ENCODE assay signal across 26 cellular contexts in the genomic region with DNA sequence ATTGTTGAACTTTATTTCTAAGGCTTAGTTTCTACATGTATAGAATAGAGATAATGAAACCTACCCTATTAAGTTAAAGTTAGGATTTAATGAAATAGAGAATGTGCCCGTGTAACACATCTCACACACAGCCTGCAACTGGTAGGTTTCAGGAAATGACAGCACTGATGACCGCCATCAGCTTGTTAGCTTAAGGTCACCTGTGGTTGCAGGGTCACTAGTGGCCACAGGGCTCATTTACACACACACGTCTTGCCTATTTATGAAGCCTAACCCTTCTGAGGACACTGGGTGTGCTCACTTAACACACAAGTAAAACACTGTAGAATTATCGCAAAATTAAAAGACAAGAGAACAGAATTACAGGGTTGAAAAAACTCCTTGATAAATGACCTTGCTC. TPM values are rescaled to one million over a fixed set of nuclear protein-coding genes. Genes with fewer than 3 reads are reported as not detected.
DNase-seq lines count a peak whose midpoint lies in the region; ATAC-seq, FAIRE-seq and TF ChIP-seq lines count a peak whose summit lies in the region.
"Had no signal": no experiment of that assay in that cellular context is flagged by ENCODE, and none has a peak within 500 bp of the region (broad histone marks: within the 10 kb centered on the region; RNA-seq: fewer than 3 reads in every experiment).

No MANE protein-coding gene starts in this region.

- WGBS in GM12878 (ENCODE audit: insufficient coverage, insufficient replicate concordance, low lambda C conversion rate, missing lambda C conversion rate) = 95% methylated on average over 4 of the region's 4 CpGs

- SMC1A ChIA-PET in GM12878 (lab: Charles Lee; ENCODE audit: uncharacterized antibody, unreplicated experiment) = no interaction called here

- no peak overlapping the region for H3K27ac Mint-ChIP-seq in activated T-helper 17 cell treated with anti-CD3 and anti-CD28 coated beads, Interleukin-2, amount 50 U/mL, for 72 hours
- H3K27ac Mint-ChIP-seq: T-cell had no signal

- no peaks in the 10 kb centered on the region for H3K4me1 Mint-ChIP-seq in activated T-helper 17 cell treated with anti-CD3 and anti-CD28 coated beads, Interleukin-2, amount 50 U/mL, for 72 hours

- intact Hi-C loops in GM12878 (cut with micrococcal nuclease; ENCODE audit: unreplicated experiment) = no loop called here

- no peak for TF ChIP-seq EP300 in GM12878 (IDR thresholded peaks at IDR 0.05; ENCODE audit: borderline replicate concordance in 1 of 2, control insufficient read depth in 1 of 2, low read depth in 2 of 2, low read length in 2 of 2)

- no peak for TF ChIP-seq RAD21 in GM12878 (IDR thresholded peaks at IDR 0.05; ENCODE audit: insufficient read depth, low read depth, low read length)

- H2AFZ ChIP-seq in GM12878 (ENCODE audit: control insufficient read depth, low read depth, low read length) = no peak overlapping the region

- POLR2A ChIA-PET in GM12878 (lab: Charles Lee) = no interaction called here

- FAIRE-seq in GM12878 (lab: Jason Lieb, UNC) = peak; percentile 35
- FAIRE-seq: urothelium cell line had no signal

- no peak for TF ChIP-seq CTCF in GM12878 (IDR thresholded peaks at IDR 0.05 in 2 of 3, conservative IDR thresholded peaks at IDR 0.05 in 1 of 3; ENCODE audit: control insufficient read depth in 2 of 3, extremely low read depth in 1 of 3, insufficient read depth in 1 of 3, low read depth in 3 of 3, low read length in 3 of 3)

- H3K9me3 Mint-ChIP-seq in activated T-helper 17 cell treated with anti-CD3 and anti-CD28 coated beads, Interleukin-2, amount 50 U/mL, for 72 hours = no peaks in the 10 kb centered on the region
- H3K9me3 Mint-ChIP-seq: T-cell had no signal

- H3K36me3 ChIP-seq in GM12878 (ENCODE audit: control insufficient read depth in 2 of 2, insufficient read depth in 2 of 2, low read length in 1 of 2) = no peaks in the 10 kb centered on the region

- no peak overlapping the region for H3K4me3 ChIP-seq in GM12878
- H3K4me3 ChIP-seq: lung had no signal

- no peak overlapping the region for H3K4me2 ChIP-seq in GM12878 (ENCODE audit: control insufficient read depth, insufficient read depth)

- no TSS peak for BruUV-seq in GM12878 (replicated peaks; lab: Mats Ljungman, UMichigan)

- no peaks in the 10 kb centered on the region for H3K36me3 Mint-ChIP-seq in activated T-helper 17 cell treated with anti-CD3 and anti-CD28 coated beads, Interleukin-2, amount 50 U/mL, for 72 hours (ENCODE audit: low read depth)

- no peak overlapping the region for H3K4me3 Mint-ChIP-seq in activated T-helper 17 cell treated with anti-CD3 and anti-CD28 coated beads, Interleukin-2, amount 50 U/mL, for 72 hours
- H3K4me3 Mint-ChIP-seq: T-cell had no signal

- CTCF ChIA-PET in GM12878 (lab: Yijun Ruan, JAX) = interaction anchor here (0.6 kb wide), 1 partner anchor 74 kb away, joined by 3 read pairs; no protein-coding TSS in a partner anchor

- H3K79me2 ChIP-seq in GM12878 (ENCODE audit: control insufficient read depth, insufficient read depth, low read length) = no peaks in the 10 kb centered on the region

- peak; percentile 28 for DNase-seq in EL
- peak; percentile 15 for DNase-seq in HuH-7.5 (ENCODE audit: low spot score)
- DNase-seq in GM12878 (ENCODE audit: low read depth, low spot score) = no peak
- DNase-seq in amygdala (lab: John Stamatoyannopoulos, UW) = no peak
- DNase-seq: activated CD4-positive, alpha-beta T cell treated with anti-CD3 and anti-CD28 coated beads, Interleukin-2, amount 50 U/mL, for 1 hour; activated CD8-positive, alpha-beta memory T cell treated with anti-CD3 and anti-CD28 coated beads, Interleukin-2, amount 50 U/mL, for 48 hours; activated effector memory CD4-positive, alpha-beta T cell treated with anti-CD3 and anti-CD28 coated beads, Interleukin-2, amount 50 U/mL, for 16 hours; COR-L47; foreskin melanocyte; GOT3; islet precursor cell; NCI-H1436 treated with DMSO at 0.1 percent for 48 hours; NCI-H69; right cardiac atrium; SIG-M5; T-cell had no signal

- H3K27me3 Mint-ChIP-seq in activated T-helper 17 cell treated with anti-CD3 and anti-CD28 coated beads, Interleukin-2, amount 50 U/mL, for 72 hours = no peaks in the 10 kb centered on the region
- H3K27me3 Mint-ChIP-seq: T-cell had no signal

- RAD21 ChIA-PET in GM12878 (lab: Charles Lee; ENCODE audit: unreplicated experiment) = no interaction called here

- ATAC-seq in GM12878 (peak; percentile 68), GM18861 (IDR thresholded peaks at IDR 0.05; ENCODE audit: unreplicated experiment) (no peak), HG03159 (IDR thresholded peaks at IDR 0.05; ENCODE audit: unreplicated experiment) (no peak)
- ATAC-seq in activated T-helper 17 cell treated with anti-CD3 and anti-CD28 coated beads, Interleukin-2, amount 50 U/mL, for 72 hours (replicated peaks) = no peak
- ATAC-seq: right cardiac atrium, T-cell had no signal

- H3K9ac ChIP-seq in GM12878 (ENCODE audit: control insufficient read depth, insufficient read depth, low read length) = no peak overlapping the region

- no peak overlapping the region for H3K27ac ChIP-seq in GM12878 (ENCODE audit: control insufficient read depth, insufficient read depth)
- H3K27ac ChIP-seq in layer of hippocampus (ENCODE audit: low read depth, low read length) = peak overlapping the region; percentile 4

- no peaks in the 10 kb centered on the region for H3K27me3 ChIP-seq in GM12878 (replicated peaks in 1 of 2; ENCODE audit: control insufficient read depth in 2 of 2, insufficient read depth in 2 of 2, low read length in 1 of 2)
- H3K27me3 ChIP-seq in layer of hippocampus (ENCODE audit: control insufficient read depth, insufficient read depth, low read length) = no peaks in the 10 kb centered on the region

- no peak for TF ChIP-seq POLR2A in GM12878 (IDR thresholded peaks at IDR 0.05; ENCODE audit: low read depth, low read length)

- H3K9me3 ChIP-seq in GM12878 (replicated peaks; ENCODE audit: control insufficient read depth, insufficient read depth, low read length) = no peaks in the 10 kb centered on the region

- in situ Hi-C loops in GM12878 (cut with MboI) = no loop called here

- no peaks in the 10 kb centered on the region for H3K4me1 ChIP-seq in GM12878 (ENCODE audit: control insufficient read depth, insufficient read depth, low read length)

- no peaks in the 10 kb centered on the region for H4K20me1 ChIP-seq in GM12878 (ENCODE audit: control insufficient read depth, insufficient read depth)

TF ChIP-seq in GM12878, 131 proteins besides CTCF, POLR2A, EP300 and RAD21 (continues in another document):
- TF ChIP-seq NR2F1 (conservative IDR thresholded peaks at IDR 0.05) = peak; percentile 90

RNA-seq across cellular contexts. Expression of gene CHRM5, which starts 20.1 kb away (rescaled TPM):
- total RNA-seq in GM12878 (2013; cell fraction: nucleolus; rRNA removed) = not detected in 2 replicates
- total RNA-seq in GM12878 (2014; rRNA removed) (not detected in 2 replicates), GM12878 (2014; rRNA removed; fragmentation: Illumina TruSeq; extraction: Trizol) (0.04 TPM in 1 of 2 replicates, not detected in the other), GM12878 (2021) (not detected in 2 replicates)
- not detected for polyA plus RNA-seq in GM12878 (2011; ENCODE audit: low read depth)
- polyA plus RNA-seq in GM12878 (2011; rRNA removed) (not detected in 2 replicates), GM12878 (2014; fragmentation: Illumina TruSeq; extraction: Trizol) (0.01 TPM in 1 of 2 replicates, not detected in the other), GM12878 (2014; fragmentation: Nextera tagmentation; extraction: Ambion mirVana) (not detected), GM12878 (2014; rRNA removed) (0.05 and 0.10 TPM in 2 replicates), GM12878 (2016; fragmentation: Nextera tagmentation; extraction: Ambion mirVana) (under 1 TPM in 1 of 2 experiments, not detected in 1; 0.03 TPM)
- not detected in 2 replicates for polyA plus RNA-seq in GM12878 (2011; cell fraction: cytosol; rRNA removed)
- polyA plus RNA-seq in GM12878 (2011; cell fraction: nucleus; rRNA removed) = not detected in 2 replicates
- polyA plus RNA-seq in GM12878 (2012) = 0.07 and 0.14 TPM in 2 replicates
- polyA minus RNA-seq in GM12878 (2011; rRNA and poly(A)+ RNA removed) = not detected in 2 replicates
- polyA minus RNA-seq in GM12878 (2011; cell fraction: cytosol; rRNA and poly(A)+ RNA removed) = not detected in 2 replicates
- not detected in 2 replicates for polyA minus RNA-seq in GM12878 (2011; cell fraction: nucleus; rRNA and poly(A)+ RNA removed)
- not detected for total RNA-seq in activated T-helper 17 cell treated with anti-CD3 and anti-CD28 coated beads, Interleukin-2, amount 50 U/mL, for 72 hours
- total RNA-seq: A673, OCI-LY7, osteocyte, right cardiac atrium, subcutaneous adipose tissue, T-cell had no signal
- polyA plus RNA-seq: right cardiac atrium had no signal

RNA-seq across cellular contexts. Expression of gene AVEN, which starts 50.6 kb away (rescaled TPM):
- 2.4 and 3.4 TPM in 2 replicates for total RNA-seq in GM12878 (2013; cell fraction: nucleolus; rRNA removed)
- total RNA-seq in GM12878 (2014; rRNA removed) (15.1 and 16.3 TPM in 2 replicates), GM12878 (2014; rRNA removed; fragmentation: Illumina TruSeq; extraction: Trizol) (12.2 and 12.7 TPM in 2 replicates), GM12878 (2021) (13.3 and 14.3 TPM in 2 replicates)
- polyA plus RNA-seq in GM12878 (2011; ENCODE audit: low read depth) = 7.3 TPM
- polyA plus RNA-seq in GM12878 (2011; rRNA removed) (7.9 and 9.4 TPM in 2 replicates), GM12878 (2014; fragmentation: Illumina TruSeq; extraction: Trizol) (13.3 and 16.1 TPM in 2 replicates), GM12878 (2014; fragmentation: Nextera tagmentation; extraction: Ambion mirVana) (1 to 10 TPM; 6.3 to 9.5 TPM), GM12878 (2014; rRNA removed) (9.8 and 10.2 TPM in 2 replicates), GM12878 (2016; fragmentation: Nextera tagmentation; extraction: Ambion mirVana) (10 to 100 TPM in 1 of 2 experiments, 1 to 10 TPM in 1; 1.4 to 10.8 TPM)
- 3.8 and 4.1 TPM in 2 replicates for polyA plus RNA-seq in GM12878 (2011; cell fraction: cytosol; rRNA removed)
- polyA plus RNA-seq in GM12878 (2011; cell fraction: nucleus; rRNA removed) = 2.4 and 2.8 TPM in 2 replicates
- polyA plus RNA-seq in GM12878 (2012) = 8.3 and 9.1 TPM in 2 replicates
- 2.8 and 3.4 TPM in 2 replicates for polyA minus RNA-seq in GM12878 (2011; rRNA and poly(A)+ RNA removed)
- polyA minus RNA-seq in GM12878 (2011; cell fraction: cytosol; rRNA and poly(A)+ RNA removed) = 2.3 TPM in 1 of 2 replicates, not detected in the other
- polyA minus RNA-seq in GM12878 (2011; cell fraction: nucleus; rRNA and poly(A)+ RNA removed) = 0.97 and 2.0 TPM in 2 replicates
- total RNA-seq in activated T-helper 17 cell treated with anti-CD3 and anti-CD28 coated beads, Interleukin-2, amount 50 U/mL, for 72 hours = 10 to 100 TPM; 10.7 to 17.5 TPM

Comparison
In these comparisons a context has a peak if more than half of its experiments do, and no peak if none do; other contexts are left out.
1. DNase-seq: peak in EL (single experiment) and HuH-7.5 (single experiment); none in GM12878 (single experiment) and amygdala (0 of 56).